ENCODE assay signal across 17 cellular contexts in the genomic region with DNA sequence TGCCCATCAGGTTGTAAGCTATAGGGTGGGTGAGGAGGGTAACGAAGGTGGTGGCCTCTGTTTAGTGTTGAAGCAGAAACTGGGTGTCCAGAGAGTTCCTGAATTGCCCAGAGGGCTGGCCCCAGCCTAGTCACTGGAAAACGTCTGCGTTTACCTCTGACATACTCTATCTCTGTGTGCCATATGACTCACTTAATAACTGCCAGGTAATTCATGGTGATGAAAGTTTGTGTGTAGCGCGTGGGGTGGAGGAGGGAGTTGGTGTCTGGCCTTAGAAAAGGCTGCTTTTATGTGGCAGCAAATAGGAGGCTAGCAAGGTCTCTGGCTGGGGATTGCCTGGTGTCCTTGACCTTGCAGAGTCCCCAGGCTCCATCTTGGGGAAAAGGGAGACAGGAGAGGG. TPM values are rescaled to one million over a fixed set of nuclear protein-coding genes. Genes with fewer than 3 reads are reported as not detected.
DNase-seq lines count a peak whose midpoint lies in the region; ATAC-seq and TF ChIP-seq lines count a peak whose summit lies in the region.
"Had no signal": no experiment of that assay in that cellular context is flagged by ENCODE, and none has a peak within 500 bp of the region (broad histone marks: within the 10 kb centered on the region; RNA-seq: fewer than 3 reads in every experiment).

No MANE protein-coding gene starts in this region.

- no peaks in the 10 kb centered on the region for H3K36me3 Mint-ChIP-seq in activated naive CD8-positive, alpha-beta T cell treated with anti-CD3 and anti-CD28 coated beads, Interleukin-2, amount 50 U/mL, for 24 hours (ENCODE audit: low read depth)
- H3K36me3 Mint-ChIP-seq in activated naive CD8-positive, alpha-beta T cell treated with anti-CD3 and anti-CD28 coated beads for 36 hours = no peaks in the 10 kb centered on the region
- no peaks in the 10 kb centered on the region for H3K36me3 Mint-ChIP-seq in MCF 10A (ENCODE audit: insufficient read depth, unreplicated experiment)
- no peaks in the 10 kb centered on the region for H3K36me3 Mint-ChIP-seq in type B pancreatic cell
- H3K36me3 Mint-ChIP-seq: activated naive CD4-positive, alpha-beta T cell treated with anti-CD3 and anti-CD28 coated beads, Interleukin-2, amount 10 ng/mL, durations not matched to agents 7 days and 5 days had no signal

- TF ChIP-seq CTCF in MCF 10A (IDR thresholded peaks at IDR 0.05; ENCODE audit: unreplicated experiment) = no peak
- no peak for TF ChIP-seq CTCF in type B pancreatic cell (conservative IDR thresholded peaks at IDR 0.05)

- peak; percentile 36 for ATAC-seq in activated naive CD8-positive, alpha-beta T cell treated with anti-CD3 and anti-CD28 coated beads, Interleukin-2, amount 50 U/mL, for 24 hours
- no peak for ATAC-seq in GM19455 (IDR thresholded peaks at IDR 0.05; ENCODE audit: unreplicated experiment)

- H3K27ac Mint-ChIP-seq in activated naive CD8-positive, alpha-beta T cell treated with anti-CD3 and anti-CD28 coated beads, Interleukin-2, amount 50 U/mL, for 24 hours = no peak overlapping the region
- no peak overlapping the region for H3K27ac Mint-ChIP-seq in activated naive CD8-positive, alpha-beta T cell treated with anti-CD3 and anti-CD28 coated beads for 36 hours
- H3K27ac Mint-ChIP-seq in MCF 10A (ENCODE audit: low read depth, unreplicated experiment) (peak overlapping the region; percentile 71), type B pancreatic cell (peak overlapping the region; percentile 71)
- H3K27ac Mint-ChIP-seq: activated naive CD4-positive, alpha-beta T cell treated with anti-CD3 and anti-CD28 coated beads, Interleukin-2, amount 10 ng/mL, durations not matched to agents 7 days and 5 days; dendritic cell treated with granulocyte-macrophage colony-stimulating factor and Interleukin-4, amounts not matched to agents 40 ng/mL and 50 ng/mL, for 4 days; T-helper 1 cell treated with Interleukin-12 subunit alpha and Interleukin-12 subunit beta and Interleukin-4 antibody, amounts not matched to agents 30 μg/mL and 1 μg/mL, for 36 hours had no signal

- POLR2A ChIA-PET in MCF 10A (lab: Yijun Ruan, JAX) = interaction anchor here (0.6 to 5.1 kb wide), 5 partner anchors 14 to 44 kb away, joined by 3 to 55 read pairs (median 3); no protein-coding TSS in a partner anchor

- intact Hi-C loops in MCF 10A (cut with micrococcal nuclease) = loop anchor here (2.0 to 5.0 kb wide), 3 partner anchors 123 to 673 kb away; no protein-coding TSS in a partner anchor

- no peak overlapping the region for H3K4me3 Mint-ChIP-seq in activated naive CD8-positive, alpha-beta T cell treated with anti-CD3 and anti-CD28 coated beads, Interleukin-2, amount 50 U/mL, for 24 hours
- no peak overlapping the region for H3K4me3 Mint-ChIP-seq in activated naive CD8-positive, alpha-beta T cell treated with anti-CD3 and anti-CD28 coated beads for 36 hours
- no peak overlapping the region for H3K4me3 Mint-ChIP-seq in MCF 10A (ENCODE audit: unreplicated experiment)
- H3K4me3 Mint-ChIP-seq in type B pancreatic cell = no peak overlapping the region
- H3K4me3 Mint-ChIP-seq: activated naive CD4-positive, alpha-beta T cell treated with anti-CD3 and anti-CD28 coated beads, Interleukin-2, amount 10 ng/mL, durations not matched to agents 7 days and 5 days; dendritic cell treated with granulocyte-macrophage colony-stimulating factor and Interleukin-4, amounts not matched to agents 40 ng/mL and 50 ng/mL, for 4 days; T-helper 1 cell treated with Interleukin-12 subunit alpha and Interleukin-12 subunit beta and Interleukin-4 antibody, amounts not matched to agents 30 μg/mL and 1 μg/mL, for 36 hours had no signal

- CTCF ChIA-PET in MCF 10A (lab: Yijun Ruan, JAX) = interaction anchor here (1.0 to 5.4 kb wide), 5 partner anchors 11 to 89 kb away, joined by 3 to 57 read pairs (median 3); no protein-coding TSS in a partner anchor

- no TSS peak for BruUV-seq in MCF 10A (replicated peaks; lab: Mats Ljungman, UMichigan)

- no peaks in the 10 kb centered on the region for H3K9me3 Mint-ChIP-seq in activated naive CD8-positive, alpha-beta T cell treated with anti-CD3 and anti-CD28 coated beads, Interleukin-2, amount 50 U/mL, for 24 hours
- no peaks in the 10 kb centered on the region for H3K9me3 Mint-ChIP-seq in activated naive CD8-positive, alpha-beta T cell treated with anti-CD3 and anti-CD28 coated beads for 36 hours
- H3K9me3 Mint-ChIP-seq in MCF 10A (ENCODE audit: unreplicated experiment) (no peaks in the 10 kb centered on the region), type B pancreatic cell (no peaks in the 10 kb centered on the region)
- H3K9me3 Mint-ChIP-seq: activated naive CD4-positive, alpha-beta T cell treated with anti-CD3 and anti-CD28 coated beads, Interleukin-2, amount 10 ng/mL, durations not matched to agents 7 days and 5 days; dendritic cell treated with granulocyte-macrophage colony-stimulating factor and Interleukin-4, amounts not matched to agents 40 ng/mL and 50 ng/mL, for 4 days; T-helper 1 cell treated with Interleukin-12 subunit alpha and Interleukin-12 subunit beta and Interleukin-4 antibody, amounts not matched to agents 30 μg/mL and 1 μg/mL, for 36 hours had no signal

- no peaks in the 10 kb centered on the region for H3K4me1 Mint-ChIP-seq in activated naive CD8-positive, alpha-beta T cell treated with anti-CD3 and anti-CD28 coated beads, Interleukin-2, amount 50 U/mL, for 24 hours
- no peaks in the 10 kb centered on the region for H3K4me1 Mint-ChIP-seq in activated naive CD8-positive, alpha-beta T cell treated with anti-CD3 and anti-CD28 coated beads for 36 hours
- peaks cover 5% of the 10 kb centered on the region for H3K4me1 Mint-ChIP-seq in MCF 10A (ENCODE audit: insufficient read depth, unreplicated experiment)
- no peaks in the 10 kb centered on the region for H3K4me1 Mint-ChIP-seq in type B pancreatic cell (ENCODE audit: unreplicated experiment)
- H3K4me1 Mint-ChIP-seq: activated naive CD4-positive, alpha-beta T cell treated with anti-CD3 and anti-CD28 coated beads, Interleukin-2, amount 10 ng/mL, durations not matched to agents 7 days and 5 days had no signal

- DNase-seq in activated naive CD8-positive, alpha-beta T cell treated with anti-CD3 and anti-CD28 coated beads, Interleukin-2, amount 50 U/mL, for 24 hours = no peak
- no peak for DNase-seq in activated naive CD8-positive, alpha-beta T cell treated with anti-CD3 and anti-CD28 coated beads for 36 hours
- DNase-seq in MCF 10A (ENCODE audit: unreplicated experiment) = peak; percentile 77
- DNase-seq in islet precursor cell = peak; percentile 72
- DNase-seq in type B pancreatic cell (ENCODE audit: extremely low spot score, unreplicated experiment) = no peak
- DNase-seq in GM19238 (ENCODE audit: insufficient read length, low spot score) = no peak
- no peak for DNase-seq in AG08395 (ENCODE audit: low spot score)
- DNase-seq: activated CD4-positive, alpha-beta T cell treated with anti-CD3 and anti-CD28 coated beads, Interleukin-2, amount 50 U/mL, for 4 hours; activated naive CD4-positive, alpha-beta T cell treated with anti-CD3 and anti-CD28 coated beads, Interleukin-2, amount 10 ng/mL, durations not matched to agents 7 days and 5 days; activated T-cell treated with anti-CD3 and anti-CD28 coated beads for 4 hours; erythroblast; WERI-Rb-1 had no signal

- peaks cover 21% of the 10 kb centered on the region for H3K27me3 Mint-ChIP-seq in activated naive CD8-positive, alpha-beta T cell treated with anti-CD3 and anti-CD28 coated beads, Interleukin-2, amount 50 U/mL, for 24 hours
- peaks cover 25% of the 10 kb centered on the region for H3K27me3 Mint-ChIP-seq in activated naive CD8-positive, alpha-beta T cell treated with anti-CD3 and anti-CD28 coated beads for 36 hours
- no peaks in the 10 kb centered on the region for H3K27me3 Mint-ChIP-seq in MCF 10A (ENCODE audit: insufficient read depth, unreplicated experiment)
- H3K27me3 Mint-ChIP-seq in type B pancreatic cell = no peaks in the 10 kb centered on the region

RNA-seq across cellular contexts. Expression of gene SLC35D3, which starts 47.3 kb away (rescaled TPM):
- not detected for total RNA-seq in activated naive CD8-positive, alpha-beta T cell treated with anti-CD3 and anti-CD28 coated beads for 36 hours
- not detected in 2 replicates for total RNA-seq in MCF 10A (2022)
- total RNA-seq in type B pancreatic cell (ENCODE audit: low replicate concordance) = 0.41 and 0.50 TPM in 2 replicates
- total RNA-seq: A172, osteoblast had no signal

Comparison
In these comparisons a context has a peak if more than half of its experiments do, and no peak if none do; other contexts are left out.
1. DNase-seq: peak in MCF 10A (single experiment) and islet precursor cell (single experiment); none in activated naive CD8-positive, alpha-beta T cell treated with anti-CD3 and anti-CD28 coated beads, Interleukin-2, amount 50 U/mL, for 24 hours (single experiment), activated naive CD8-positive, alpha-beta T cell treated with anti-CD3 and anti-CD28 coated beads for 36 hours (single experiment), type B pancreatic cell (single experiment), GM19238 (single experiment) and AG08395 (single experiment).
2. H3K27ac Mint-ChIP-seq: peak in MCF 10A (single experiment) and type B pancreatic cell (single experiment); none in activated naive CD8-positive, alpha-beta T cell treated with anti-CD3 and anti-CD28 coated beads, Interleukin-2, amount 50 U/mL, for 24 hours (single experiment) and activated naive CD8-positive, alpha-beta T cell treated with anti-CD3 and anti-CD28 coated beads for 36 hours (single experiment).